8 cellular contexts compared by ENCODE assay signal in the genomic region with DNA sequence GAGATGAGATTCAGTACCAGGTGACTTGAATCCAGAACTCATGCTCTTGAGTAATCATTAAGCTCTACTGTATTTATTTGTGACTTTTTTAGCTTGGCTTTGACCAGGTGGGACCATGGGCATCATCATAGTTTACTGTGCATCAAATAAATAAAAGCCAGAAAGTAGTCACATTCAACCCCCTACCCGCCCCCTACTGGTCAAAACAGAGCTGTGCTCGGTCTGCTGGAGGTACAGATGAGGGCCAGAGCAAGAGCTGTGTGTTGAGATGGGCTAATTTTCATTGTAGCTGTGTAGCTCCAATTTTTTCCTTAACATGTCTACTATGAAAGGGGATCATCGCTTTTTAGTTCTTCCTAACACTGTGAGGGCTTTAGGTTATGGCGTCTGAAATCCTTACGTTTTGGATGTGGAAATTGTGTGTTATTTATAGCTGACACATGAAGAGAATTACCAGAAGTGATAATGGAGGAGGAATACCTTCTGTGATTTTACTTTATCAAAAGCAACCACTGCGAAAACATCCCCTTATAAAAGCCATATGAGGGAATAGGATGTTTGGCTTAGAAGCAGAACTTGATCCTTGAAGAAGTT.
DNase-seq lines count a peak whose midpoint lies in the region; ATAC-seq and TF ChIP-seq lines count a peak whose summit lies in the region.

No MANE protein-coding gene starts in this region.

- H3K4me2 ChIP-seq in KMS-11, result no peak overlapping the region
- no peak overlapping the region for H3K4me2 ChIP-seq in smooth muscle cell

- H4K20me1 ChIP-seq in KMS-11 (ENCODE audit: insufficient read depth) (no peaks in the 10 kb centered on the region), smooth muscle cell (ENCODE audit: low read depth) (peaks cover 78% of the 10 kb centered on the region)

- 69% methylated on average over 6 of the region's 6 CpGs for WGBS in smooth muscle cell (ENCODE audit: low lambda C conversion rate)

- TF ChIP-seq CTCF in 22Rv1 (IDR thresholded peaks at IDR 0.05) (peak; percentile 77), GM12874 (IDR thresholded peaks at IDR 0.05; ENCODE audit: insufficient read depth, low read depth, low read length) (peak; percentile 77), KMS-11 (conservative IDR thresholded peaks at IDR 0.05; ENCODE audit: low read depth, low read length) (peak; percentile 48), choroid plexus epithelial cell (conservative IDR thresholded peaks at IDR 0.05; ENCODE audit: low read depth, low read length) (peak; percentile 82), smooth muscle cell (IDR thresholded peaks at IDR 0.05; ENCODE audit: borderline replicate concordance, insufficient read depth, poor library complexity, severe bottlenecking) (peak; percentile 56)

- no peak overlapping the region for H3K9ac ChIP-seq in KMS-11
- H3K9ac ChIP-seq in smooth muscle cell (ENCODE audit: low read depth), result no peak overlapping the region

- H3K4me1 ChIP-seq in KMS-11 (ENCODE audit: low read depth, poor library complexity, severe bottlenecking) (peaks cover 13% of the 10 kb centered on the region), smooth muscle cell (ENCODE audit: low read depth) (peaks cover 10% of the 10 kb centered on the region)

- H3K9me3 ChIP-seq in smooth muscle cell (replicated peaks; ENCODE audit: low read depth), result no peaks in the 10 kb centered on the region

- no peaks in the 10 kb centered on the region for H3F3A ChIP-seq in smooth muscle cell (ENCODE audit: low read depth)

- no peak overlapping the region for H2AFZ ChIP-seq in KMS-11 (ENCODE audit: low read depth)
- no peak overlapping the region for H2AFZ ChIP-seq in smooth muscle cell (ENCODE audit: low read depth)

- H3K27ac ChIP-seq in 22Rv1, result no peak overlapping the region
- no peak overlapping the region for H3K27ac ChIP-seq in KMS-11
- no peak overlapping the region for H3K27ac ChIP-seq in smooth muscle cell (ENCODE audit: low read depth)

- no peak for ATAC-seq in HG02981 (IDR thresholded peaks at IDR 0.05; ENCODE audit: unreplicated experiment)

- H3K79me2 ChIP-seq in KMS-11 (ENCODE audit: insufficient read depth, low read depth) (no peaks in the 10 kb centered on the region), smooth muscle cell (ENCODE audit: low read depth) (peaks cover 16% of the 10 kb centered on the region)

- H3K27me3 ChIP-seq in KMS-11 (ENCODE audit: insufficient read depth, low read depth) (no peaks in the 10 kb centered on the region), smooth muscle cell (ENCODE audit: low read depth) (no peaks in the 10 kb centered on the region)

- H3K36me3 ChIP-seq in KMS-11 (ENCODE audit: insufficient read depth) (no peaks in the 10 kb centered on the region), smooth muscle cell (ENCODE audit: low read depth) (no peaks in the 10 kb centered on the region)

- peak; percentile 59 for DNase-seq in choroid plexus epithelial cell (ENCODE audit: low read depth)
- no peak for DNase-seq in smooth muscle cell (lab: John Stamatoyannopoulos, UW; ENCODE audit: unreplicated experiment)
- DNase-seq in NCI-H1436 treated with DMSO at 0.1 percent for 48 hours (lab: John Stamatoyannopoulos, UW), result no peak
- no peak for DNase-seq in retina

- H3K4me3 ChIP-seq in KMS-11 (IDR thresholded peaks at IDR 0.05; ENCODE audit: insufficient read depth, low read depth, low read length) (no peak overlapping the region), choroid plexus epithelial cell (ENCODE audit: low read depth, low read length) (no peak overlapping the region), smooth muscle cell (no peak overlapping the region)
